18 cellular contexts compared by ENCODE assay signal in genomic region chr6:134217110-134217509, GRCh38.
DNase-seq lines count a peak whose midpoint lies in the region; ATAC-seq and TF ChIP-seq lines count a peak whose summit lies in the region.
"Had no signal": no experiment of that assay in that cellular context is flagged by ENCODE, and none has a peak within 500 bp of the region (broad histone marks: within the 10 kb centered on the region; RNA-seq: fewer than 3 reads in every experiment).

No MANE protein-coding gene starts in this region.

- H3K27me3 Mint-ChIP-seq in HFFc6 (ENCODE audit: insufficient read depth) = no peaks in the 10 kb centered on the region
- H3K27me3 Mint-ChIP-seq: activated naive CD4-positive, alpha-beta T cell treated with anti-CD3 and anti-CD28 coated beads, Interleukin-2, amount 10 ng/mL, durations not matched to agents 7 days and 5 days; effector memory CD8-positive, alpha-beta T cell; progenitor cell of endocrine pancreas had no signal

- H3K9me3 Mint-ChIP-seq in HFFc6 = no peaks in the 10 kb centered on the region
- H3K9me3 Mint-ChIP-seq: effector memory CD8-positive, alpha-beta T cell had no signal

- no peaks in the 10 kb centered on the region for H3K36me3 ChIP-seq in lower lobe of right lung
- H3K36me3 ChIP-seq: breast epithelium had no signal

- H3K36me3 Mint-ChIP-seq in HFFc6 (ENCODE audit: low read depth) = no peaks in the 10 kb centered on the region

- H3K4me1 Mint-ChIP-seq in HFFc6 (ENCODE audit: low read depth) = peaks cover 21% of the 10 kb centered on the region

- peak; percentile 18 to 37 for ATAC-seq in lower lobe of right lung
- no peak for ATAC-seq in HG03196 (IDR thresholded peaks at IDR 0.05; ENCODE audit: unreplicated experiment)
- no peak for ATAC-seq in HG02852 (IDR thresholded peaks at IDR 0.05; ENCODE audit: unreplicated experiment)
- ATAC-seq: effector memory CD8-positive, alpha-beta T cell had no signal

- DNase-seq in A172 (ENCODE audit: low spot score) (peak; percentile 6), HFFc6 (peak; percentile 74), choroid plexus epithelial cell (ENCODE audit: low read depth) (peak; percentile 24), lower lobe of right lung (no peak)
- no peak for DNase-seq in NK-92 treated with Interleukin-12 subunit alpha and Interleukin-12 subunit beta, amount 100 ng/mL, for 24 hours (lab: John Stamatoyannopoulos, UW)
- DNase-seq in stimulated activated CD4-positive, alpha-beta T cell treated with anti-CD3 and anti-CD28 coated beads, Interleukin-12 subunit alpha, Interleukin-12 subunit beta, amount 100 ng/mL, for 4 hours = no peak
- DNase-seq: 8988T; activated CD8-positive, alpha-beta memory T cell treated with anti-CD3 and anti-CD28 coated beads, Interleukin-2, amount 50 U/mL, for 4 hours; activated naive CD4-positive, alpha-beta T cell treated with anti-CD3 and anti-CD28 coated beads, Interleukin-2, amount 10 ng/mL, durations not matched to agents 7 days and 5 days; effector memory CD8-positive, alpha-beta T cell; NCI-H1694 treated with DMSO at 0.1 percent for 48 hours; NCI-H748 treated with DMSO at 0.1 percent for 48 hours; stimulated activated CD4-positive, alpha-beta T cell treated with anti-CD3 and anti-CD28 coated beads, Interleukin-1b, Interleukin-23, amount 100 ng/mL, for 48 hours; T-helper 1 cell had no signal

- no peaks in the 10 kb centered on the region for H3K9me3 ChIP-seq in lower lobe of right lung
- H3K9me3 ChIP-seq: breast epithelium had no signal

- H3K27me3 ChIP-seq in lower lobe of right lung (ENCODE audit: low read depth) = no peaks in the 10 kb centered on the region
- H3K27me3 ChIP-seq: breast epithelium had no signal

- peak overlapping the region; percentile 30 for H3K4me3 Mint-ChIP-seq in HFFc6
- H3K4me3 Mint-ChIP-seq: activated naive CD4-positive, alpha-beta T cell treated with anti-CD3 and anti-CD28 coated beads, Interleukin-2, amount 10 ng/mL, durations not matched to agents 7 days and 5 days; effector memory CD8-positive, alpha-beta T cell had no signal

- H3K4me3 ChIP-seq in choroid plexus epithelial cell (ENCODE audit: low read depth, low read length) = no peak overlapping the region
- H3K4me3 ChIP-seq in lower lobe of right lung = no peak overlapping the region
- H3K4me3 ChIP-seq: breast epithelium had no signal

- TF ChIP-seq CTCF in HFFc6 (IDR thresholded peaks at IDR 0.05) = no peak
- no peak for TF ChIP-seq CTCF in choroid plexus epithelial cell (conservative IDR thresholded peaks at IDR 0.05; ENCODE audit: low read depth, low read length)
- no peak for TF ChIP-seq CTCF in lower lobe of right lung (IDR thresholded peaks at IDR 0.05)

- H3K27ac Mint-ChIP-seq in HFFc6 = peak overlapping the region; percentile 75
- H3K27ac Mint-ChIP-seq: activated naive CD4-positive, alpha-beta T cell treated with anti-CD3 and anti-CD28 coated beads, Interleukin-2, amount 10 ng/mL, durations not matched to agents 7 days and 5 days; effector memory CD8-positive, alpha-beta T cell; progenitor cell of endocrine pancreas had no signal

- peaks cover 6% of the 10 kb centered on the region for H3K4me1 ChIP-seq in lower lobe of right lung
- H3K4me1 ChIP-seq: breast epithelium had no signal

- intact Hi-C loops in lower lobe of right lung (cut with DNase I) = no loop called here

- H3K27ac ChIP-seq in lower lobe of right lung = peak overlapping the region; percentile 58
- H3K27ac ChIP-seq: breast epithelium had no signal

Comparison
In these comparisons a context has a peak if more than half of its experiments do, and no peak if none do; other contexts are left out.
1. DNase-seq: peak in A172 (single experiment), HFFc6 (single experiment) and choroid plexus epithelial cell (single experiment); none in lower lobe of right lung (single experiment), NK-92 treated with Interleukin-12 subunit alpha and Interleukin-12 subunit beta, amount 100 ng/mL, for 24 hours (single experiment) and stimulated activated CD4-positive, alpha-beta T cell treated with anti-CD3 and anti-CD28 coated beads, Interleukin-12 subunit alpha, Interleukin-12 subunit beta, amount 100 ng/mL, for 4 hours (single experiment).
2. ATAC-seq: peak in lower lobe of right lung (2 of 2); none in HG03196 (single experiment) and HG02852 (single experiment).